Comparison of ENCODE assay signal across 8 cellular contexts in genomic region chr12:47715393-47715876, GRCh38. TPM values are rescaled to one million over a fixed set of nuclear protein-coding genes. Genes with fewer than 3 reads are reported as not detected.
DNase-seq lines count a peak whose midpoint lies in the region; ATAC-seq and TF ChIP-seq lines count a peak whose summit lies in the region.

No MANE protein-coding gene starts in this region.

- H3K27ac ChIP-seq in dorsolateral prefrontal cortex: peak overlapping the region in 30 of 59 donors; percentile 1 to 93 (median 51)

- CTCF ChIA-PET in AG04449 (lab: Yijun Ruan, JAX): interaction anchor here (0.7 to 36.9 kb wide), 25 partner anchors 9 to 346 kb away, joined by 3 to 1419 read pairs (median 9); partner anchors contain the start of genes ENDOU, RAPGEF3, RPAP3 and SLC48A1

- intact Hi-C loops in dorsolateral prefrontal cortex (cut with DNase I): loop anchor here (1.0 to 10.0 kb wide), 5 partner anchors 44 to 247 kb away; partner anchors contain the start of gene TMEM106C (in 1 of the 2)

- ATAC-seq in GM18873 (IDR thresholded peaks at IDR 0.05; ENCODE audit: low FRiP score, unreplicated experiment) (peak; percentile 51), HG03469 (IDR thresholded peaks at IDR 0.05; ENCODE audit: unreplicated experiment) (peak; percentile 45)

- POLR2A ChIA-PET in AG04449 (lab: Yijun Ruan, JAX): no interaction called here

- H3K4me3 ChIP-seq in AG04449 (ENCODE audit: low read depth, low read length): no peak overlapping the region
- peak overlapping the region in 6 of 59 donors; percentile 4 to 23 (median 6) for H3K4me3 ChIP-seq in dorsolateral prefrontal cortex

- TF ChIP-seq CTCF in AG04449 (IDR thresholded peaks at IDR 0.05; ENCODE audit: insufficient read depth, low read length, missing control alignments) (peak; percentile 61), dorsolateral prefrontal cortex (IDR thresholded peaks at IDR 0.05 in 54 of 56, conservative IDR thresholded peaks at IDR 0.05 in 2 of 56; ENCODE audit: low read depth in 1 of 56, partially characterized antibody in 56 of 56) (peak; percentile 72 to 97 (median 89))

- DNase-seq in AG04449 (ENCODE audit: low read depth, low spot score): peak; percentile 24
- DNase-seq in NCI-H69 (lab: John Stamatoyannopoulos, UW): peak; percentile 86
- peak; percentile 52 to 71 for DNase-seq in activated CD4-positive, alpha-beta T cell treated with anti-CD3 and anti-CD28 coated beads, Interleukin-2, amount 50 U/mL, for 24 hours (ENCODE audit: low read depth in 1 of 2, low spot score in 1 of 2)
- peak; percentile 64 to 92 (median 86) for DNase-seq in dorsolateral prefrontal cortex
- peak; percentile 96 for DNase-seq in medulla oblongata (ENCODE audit: extremely low spot score)
- peak; percentile 48 for DNase-seq in stimulated activated CD8-positive, alpha-beta memory T cell treated with anti-CD3 and anti-CD28 coated beads, Interleukin-12 subunit alpha, Interleukin-12 subunit beta, amount 100 ng/mL, for 4 hours (ENCODE audit: low read depth)

- no peaks in the 10 kb centered on the region for H3K27me3 ChIP-seq in dorsolateral prefrontal cortex

RNA-seq across cellular contexts. Expression of gene RPAP3, which starts 9.6 kb away (rescaled TPM):
- total RNA-seq in dorsolateral prefrontal cortex: 10 to 100 TPM; 18.5 to 41.3 (median 28.2) TPM

RNA-seq across cellular contexts. Expression of gene ENDOU, which starts 9.9 kb away (rescaled TPM):
- total RNA-seq in dorsolateral prefrontal cortex: 1 to 10 TPM in 111 of 120 experiments, under 1 TPM in 9; 0.65 to 4.5 (median 2.0) TPM

RNA-seq across cellular contexts. Expression of gene RAPGEF3, which starts 43.2 kb away (rescaled TPM):
- total RNA-seq in dorsolateral prefrontal cortex: 100 to 1,000 TPM in 51 of 120 experiments, 10 to 100 TPM in 69; 33.3 to 206 (median 93.7) TPM

RNA-seq across cellular contexts. Expression of gene SLC48A1, which starts 57.6 kb away (rescaled TPM):
- 100 to 1,000 TPM in 84 of 120 experiments, 10 to 100 TPM in 36; 71.9 to 264 (median 114) TPM for total RNA-seq in dorsolateral prefrontal cortex

Comparison
In these comparisons a context has a peak if more than half of its experiments do, and no peak if none do; other contexts are left out.
1. DNase-seq: peak in every context shown above with its lines; median percentile 96 in medulla oblongata; 86 in NCI-H69; 86 in dorsolateral prefrontal cortex; 62 in activated CD4-positive, alpha-beta T cell treated with anti-CD3 and anti-CD28 coated beads, Interleukin-2, amount 50 U/mL, for 24 hours; 48 in stimulated activated CD8-positive, alpha-beta memory T cell treated with anti-CD3 and anti-CD28 coated beads, Interleukin-12 subunit alpha, Interleukin-12 subunit beta, amount 100 ng/mL, for 4 hours; 24 in AG04449.